8 cellular contexts compared by ENCODE assay signal in the genomic region with DNA sequence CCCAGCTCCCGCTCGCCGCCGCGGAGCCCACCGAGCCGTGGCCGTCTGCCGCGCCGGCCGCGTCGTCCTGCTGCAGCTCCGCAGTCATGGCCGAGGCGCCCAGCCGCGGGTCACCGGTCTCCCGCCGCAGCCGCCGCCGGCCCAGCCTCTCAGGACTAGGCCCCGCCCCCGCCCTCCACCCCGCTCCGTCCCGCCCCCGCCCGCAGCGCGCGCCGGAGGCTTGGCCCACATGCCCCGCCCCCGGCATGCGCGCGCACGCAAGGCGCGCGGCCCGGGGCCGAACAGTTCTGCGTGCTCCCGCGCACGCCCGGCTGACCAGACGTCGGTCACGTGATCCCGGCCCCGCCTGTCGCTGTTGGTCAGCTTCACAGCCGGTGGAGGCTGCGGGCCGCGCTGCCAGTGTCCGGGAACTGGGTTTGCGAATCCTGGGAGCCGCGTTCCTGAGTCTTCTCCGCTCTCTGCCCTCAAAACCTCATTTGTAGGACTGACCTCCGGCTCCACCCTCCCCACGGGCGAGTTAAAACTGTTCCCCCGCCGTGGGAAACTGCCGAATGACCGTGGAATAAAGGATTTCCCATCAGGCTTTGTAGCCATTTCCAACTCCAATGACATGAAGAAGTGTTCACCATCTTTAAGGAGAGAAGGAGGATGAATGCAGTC. TPM values are rescaled to one million over a fixed set of nuclear protein-coding genes. Genes with fewer than 3 reads are reported as not detected.
DNase-seq lines count a peak whose midpoint lies in the region; ATAC-seq and TF ChIP-seq lines count a peak whose summit lies in the region.

A gene with protein sequence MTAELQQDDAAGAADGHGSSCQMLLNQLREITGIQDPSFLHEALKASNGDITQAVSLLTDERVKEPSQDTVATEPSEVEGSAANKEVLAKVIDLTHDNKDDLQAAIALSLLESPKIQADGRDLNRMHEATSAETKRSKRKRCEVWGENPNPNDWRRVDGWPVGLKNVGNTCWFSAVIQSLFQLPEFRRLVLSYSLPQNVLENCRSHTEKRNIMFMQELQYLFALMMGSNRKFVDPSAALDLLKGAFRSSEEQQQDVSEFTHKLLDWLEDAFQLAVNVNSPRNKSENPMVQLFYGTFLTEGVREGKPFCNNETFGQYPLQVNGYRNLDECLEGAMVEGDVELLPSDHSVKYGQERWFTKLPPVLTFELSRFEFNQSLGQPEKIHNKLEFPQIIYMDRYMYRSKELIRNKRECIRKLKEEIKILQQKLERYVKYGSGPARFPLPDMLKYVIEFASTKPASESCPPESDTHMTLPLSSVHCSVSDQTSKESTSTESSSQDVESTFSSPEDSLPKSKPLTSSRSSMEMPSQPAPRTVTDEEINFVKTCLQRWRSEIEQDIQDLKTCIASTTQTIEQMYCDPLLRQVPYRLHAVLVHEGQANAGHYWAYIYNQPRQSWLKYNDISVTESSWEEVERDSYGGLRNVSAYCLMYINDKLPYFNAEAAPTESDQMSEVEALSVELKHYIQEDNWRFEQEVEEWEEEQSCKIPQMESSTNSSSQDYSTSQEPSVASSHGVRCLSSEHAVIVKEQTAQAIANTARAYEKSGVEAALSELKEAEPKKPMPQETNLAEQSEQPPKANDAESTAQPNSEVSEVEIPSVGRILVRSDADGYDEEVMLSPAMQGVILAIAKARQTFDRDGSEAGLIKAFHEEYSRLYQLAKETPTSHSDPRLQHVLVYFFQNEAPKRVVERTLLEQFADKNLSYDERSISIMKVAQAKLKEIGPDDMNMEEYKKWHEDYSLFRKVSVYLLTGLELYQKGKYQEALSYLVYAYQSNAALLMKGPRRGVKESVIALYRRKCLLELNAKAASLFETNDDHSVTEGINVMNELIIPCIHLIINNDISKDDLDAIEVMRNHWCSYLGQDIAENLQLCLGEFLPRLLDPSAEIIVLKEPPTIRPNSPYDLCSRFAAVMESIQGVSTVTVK (minus strand): TSS at position 159 of the 660 bp plus-strand sequence. CDS start 71 bp downstream, at position 88.

- TF ChIP-seq CTCF in ascending aorta (IDR thresholded peaks at IDR 0.05), result no peak
- peak in 2 of 4 experiments; percentile 0 to 8 for TF ChIP-seq CTCF in uterus (IDR thresholded peaks at IDR 0.05)

- peaks cover 14% of the 10 kb centered on the region for H3K36me3 Mint-ChIP-seq in T-helper 2 cell treated with Interferon-gamma antibody and Interleukin-4, amounts not matched to agents 5 μg/mL and 100 μg/mL, for 36 hours (ENCODE audit: low read depth)

- intact Hi-C loops in ascending aorta (cut with DNase I), result loop anchor here (2.0 to 10.0 kb wide), 3 partner anchors 103 to 1629 kb away; a partner anchor contains a TSS
- intact Hi-C loops in right cardiac atrium (cut with DNase I), result no loop called here
- intact Hi-C loops in uterus (cut with DNase I; ENCODE audit: low total_unique reads), result no loop called here

- DNase-seq in NCI-H1694 treated with DMSO at 0.1 percent for 48 hours (lab: John Stamatoyannopoulos, UW) (peak; percentile 26), ascending aorta (ENCODE audit: low spot score in 2 of 2) (peak; percentile 92 to 98), right cardiac atrium (peak; percentile 98 to 99 (median 99)), putamen (ENCODE audit: low spot score) (peak; percentile 97), uterus (peak; percentile 96)
- peak; percentile 89 for DNase-seq in T-helper 2 cell treated with Interferon-gamma antibody and Interleukin-4, amounts not matched to agents 5 μg/mL and 100 μg/mL, for 36 hours (ENCODE audit: low spot score)

- H3K4me1 ChIP-seq in ascending aorta, result peaks cover 0 to 18% of the 10 kb centered on the region in 2 donors
- H3K4me1 ChIP-seq in right cardiac atrium (ENCODE audit: control insufficient read depth, insufficient read depth, low read length), result no peaks in the 10 kb centered on the region
- peaks cover 0 to 5% of the 10 kb centered on the region in 2 donors for H3K4me1 ChIP-seq in uterus

- H3K9me3 ChIP-seq in ascending aorta (no peaks in the 10 kb centered on the region), right cardiac atrium (ENCODE audit: control insufficient read depth, low read length) (no peaks in the 10 kb centered on the region), uterus (no peaks in the 10 kb centered on the region)

- no peaks in the 10 kb centered on the region for H3K9me3 Mint-ChIP-seq in T-helper 2 cell treated with Interferon-gamma antibody and Interleukin-4, amounts not matched to agents 5 μg/mL and 100 μg/mL, for 36 hours

- peak within 1 kb of the TSS; percentile 87 to 100 for H3K4me3 ChIP-seq in ascending aorta
- peak within 1 kb of the TSS; percentile 99 for H3K4me3 ChIP-seq in right cardiac atrium (ENCODE audit: low read length)
- H3K4me3 ChIP-seq in uterus, result peak within 1 kb of the TSS; percentile 45 to 84

- peak within 1 kb of the TSS; percentile 99 for H3K27ac Mint-ChIP-seq in T-helper 2 cell treated with Interferon-gamma antibody and Interleukin-4, amounts not matched to agents 5 μg/mL and 100 μg/mL, for 36 hours

- H3K36me3 ChIP-seq in ascending aorta, result no peaks in the 10 kb centered on the region
- no peaks in the 10 kb centered on the region for H3K36me3 ChIP-seq in uterus

- peaks cover 45% of the 10 kb centered on the region for H3K4me1 Mint-ChIP-seq in T-helper 2 cell treated with Interferon-gamma antibody and Interleukin-4, amounts not matched to agents 5 μg/mL and 100 μg/mL, for 36 hours (ENCODE audit: low read depth)

- H3K27ac ChIP-seq in ascending aorta (peak within 1 kb of the TSS; percentile 90), right cardiac atrium (ENCODE audit: low read length) (peak within 1 kb of the TSS; percentile 100), uterus (peak within 1 kb of the TSS; percentile 87 to 92)

- peak within 1 kb of the TSS; percentile 99 for H3K4me3 Mint-ChIP-seq in T-helper 2 cell treated with Interferon-gamma antibody and Interleukin-4, amounts not matched to agents 5 μg/mL and 100 μg/mL, for 36 hours

- no peaks in the 10 kb centered on the region for H3K27me3 Mint-ChIP-seq in T-helper 2 cell treated with Interferon-gamma antibody and Interleukin-4, amounts not matched to agents 5 μg/mL and 100 μg/mL, for 36 hours (ENCODE audit: low read depth)

- ATAC-seq in GM18505 (IDR thresholded peaks at IDR 0.05; ENCODE audit: unreplicated experiment), result peak; percentile 82
- peak; percentile 84 for ATAC-seq in HG02938 (IDR thresholded peaks at IDR 0.05; ENCODE audit: unreplicated experiment)
- peak; percentile 91 for ATAC-seq in right cardiac atrium

- H3K27me3 ChIP-seq in ascending aorta (no peaks in the 10 kb centered on the region), right cardiac atrium (ENCODE audit: control insufficient read depth, insufficient read depth) (no peaks in the 10 kb centered on the region), uterus (no peaks in the 10 kb centered on the region)

- peak; percentile 99 for TF ChIP-seq POLR2A in GM18505 (IDR thresholded peaks at IDR 0.05; ENCODE audit: borderline replicate concordance, extremely low read depth, insufficient read depth, insufficient read length)
- TF ChIP-seq POLR2A in uterus (IDR thresholded peaks at IDR 0.05), result peak; percentile 47 to 76

- WGBS in right cardiac atrium, result under 1% methylated on average over 74 of the region's 74 CpGs

RNA-seq across cellular contexts. Expression of the gene that starts here (rescaled TPM):
- total RNA-seq in ascending aorta (2.9 TPM), right cardiac atrium (100 to 1,000 TPM in 2 of 4 donors, 10 to 100 TPM in 2; 93.6 to 109 (median 99.9) TPM), uterus (10 to 100 TPM in 3 of 4 donors, 1 to 10 TPM in 1; 5.3 to 43.3 (median 22.4) TPM)
- polyA plus RNA-seq in right cardiac atrium, result 39.8 TPM

Comparison
In these comparisons a context has a peak if more than half of its experiments do, and no peak if none do; other contexts are left out.
1. Peak in every context shown above with its lines: DNase-seq, ATAC-seq, H3K4me3 ChIP-seq and H3K27ac ChIP-seq.
2. DNase-seq: peak in every context shown above with its lines; median percentile 99 in right cardiac atrium; 97 in putamen; 96 in uterus; 95 in ascending aorta; 89 in T-helper 2 cell treated with Interferon-gamma antibody and Interleukin-4, amounts not matched to agents 5 μg/mL and 100 μg/mL, for 36 hours; 26 in NCI-H1694 treated with DMSO at 0.1 percent for 48 hours.